ENCODE assay signal across 18 cellular contexts in the genomic region with DNA sequence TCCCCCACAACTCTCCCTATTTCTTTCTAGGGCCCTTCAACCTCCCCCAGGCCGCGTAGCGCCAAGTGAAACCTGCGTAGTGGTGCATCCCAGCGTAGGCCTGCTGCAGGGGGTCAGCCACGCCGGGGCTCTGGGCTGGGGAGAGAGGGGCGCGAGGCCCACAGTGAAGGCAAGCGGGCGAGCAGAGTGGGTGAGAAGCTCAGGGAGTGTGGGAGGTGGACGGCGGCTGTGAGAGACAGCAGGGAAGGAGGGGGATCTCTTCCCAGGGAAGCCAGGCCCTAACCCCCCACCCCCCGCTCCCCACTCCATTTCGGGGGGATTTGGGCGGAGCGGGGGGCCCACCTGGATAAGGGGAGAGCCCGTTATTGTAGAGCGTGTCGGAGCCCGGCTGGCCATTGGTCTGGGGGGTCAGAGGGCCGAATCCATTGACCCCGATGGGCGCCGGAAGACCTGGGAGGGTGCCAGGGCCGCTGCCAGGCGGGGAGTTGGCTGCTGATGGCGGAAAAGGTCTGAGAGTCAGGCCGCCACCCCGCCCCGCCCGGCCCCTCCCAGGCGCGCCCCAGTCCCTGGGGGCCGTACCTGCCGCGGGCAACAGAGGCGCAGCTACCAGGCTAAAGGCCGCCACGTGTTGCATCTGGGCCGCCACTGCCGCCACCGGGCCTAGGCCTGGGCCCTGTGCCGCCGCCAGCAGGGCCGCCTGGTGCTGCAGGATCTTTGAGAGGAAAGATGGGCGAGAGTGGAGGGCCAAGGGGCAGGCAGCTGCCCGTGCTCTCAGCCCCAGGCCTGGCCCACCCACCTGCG. TPM values are rescaled to one million over a fixed set of nuclear protein-coding genes. Genes with fewer than 3 reads are reported as not detected.
DNase-seq lines count a peak whose midpoint lies in the region; ATAC-seq, FAIRE-seq and TF ChIP-seq lines count a peak whose summit lies in the region.
"Had no signal": no experiment of that assay in that cellular context is flagged by ENCODE, and none has a peak within 500 bp of the region (broad histone marks: within the 10 kb centered on the region; RNA-seq: fewer than 3 reads in every experiment).

No MANE protein-coding gene starts in this region.

- H3K4me1 ChIP-seq in SK-N-SH (ENCODE audit: control insufficient read depth in 1 of 2, insufficient read depth in 2 of 2, low read depth in 1 of 2, low read length in 1 of 2) = no peaks in the 10 kb centered on the region
- H3K4me1 ChIP-seq: A549 had no signal

- no peak for ATAC-seq in SK-N-SH treated with all-trans-retinoic acid at 6 μM for 48 hours
- ATAC-seq in stimulated activated naive CD8-positive, alpha-beta T cell treated with anti-CD3 and anti-CD28 coated beads, Interleukin-15, amount 100 ng/mL, for 72 hours = peak; percentile 48
- no peak for ATAC-seq in stimulated activated naive CD8-positive, alpha-beta T cell treated with anti-CD3 and anti-CD28 coated beads, Interleukin-15, Interleukin-2, amounts not matched to agents 100 U/mL and 50 U/mL, for 24 hours
- ATAC-seq in GM19035 (IDR thresholded peaks at IDR 0.05; ENCODE audit: unreplicated experiment) = no peak
- ATAC-seq: A549, HCT116 had no signal

- H2AFZ ChIP-seq in SK-N-SH (ENCODE audit: low read depth) = no peak overlapping the region

- H3K36me3 ChIP-seq in SK-N-SH (replicated peaks in 1 of 2; ENCODE audit: control insufficient read depth in 1 of 2, insufficient read depth in 2 of 2, low read length in 1 of 2) = no peaks in the 10 kb centered on the region

- no peak for FAIRE-seq in GM12891 (lab: Jason Lieb, UNC)
- FAIRE-seq: A549 had no signal

- WGBS in SK-N-SH (ENCODE audit: low lambda C conversion rate) = 82% methylated on average over 31 of the region's 49 CpGs

- peak overlapping the region in 1 of 2 donors; percentile 48 for H3K27ac Mint-ChIP-seq in stimulated activated naive CD8-positive, alpha-beta T cell treated with anti-CD3 and anti-CD28 coated beads, Interleukin-15, amount 100 ng/mL, for 72 hours
- peak overlapping the region; percentile 87 for H3K27ac Mint-ChIP-seq in nephron progenitor cell
- H3K27ac Mint-ChIP-seq: CD4-positive, alpha-beta T cell; IgD-negative memory B cell had no signal

- TF ChIP-seq RAD21 in SK-N-SH (IDR thresholded peaks at IDR 0.05; ENCODE audit: low read length) = no peak

- H3K4me2 ChIP-seq in SK-N-SH = no peak overlapping the region
- H3K4me2 ChIP-seq: A549 had no signal

- H3K4me3 Mint-ChIP-seq in stimulated activated naive CD8-positive, alpha-beta T cell treated with anti-CD3 and anti-CD28 coated beads, Interleukin-15, amount 100 ng/mL, for 72 hours = no peak overlapping the region
- H3K4me3 Mint-ChIP-seq in nephron progenitor cell = no peak overlapping the region
- H3K4me3 Mint-ChIP-seq: CD4-positive, alpha-beta T cell; IgD-negative memory B cell had no signal

- POLR2A ChIA-PET in SK-N-SH (lab: Yijun Ruan, JAX) = no interaction called here

- no peaks in the 10 kb centered on the region for H3K9me3 ChIP-seq in SK-N-SH
- H3K9me3 ChIP-seq: A549 had no signal

- TF ChIP-seq CTCF in SK-N-SH (IDR thresholded peaks at IDR 0.05) (no peak), nephron progenitor cell (IDR thresholded peaks at IDR 0.05) (no peak)

- no peaks in the 10 kb centered on the region for H3K36me3 Mint-ChIP-seq in nephron progenitor cell (ENCODE audit: low read depth)

- H3K9me2 ChIP-seq in SK-N-SH = no peaks in the 10 kb centered on the region

- H3K4me3 ChIP-seq in SK-N-SH (ENCODE audit: low read depth in 2 of 2, low read length in 1 of 2) = no peak overlapping the region
- H3K4me3 ChIP-seq: A549 had no signal

- H4K20me1 ChIP-seq in SK-N-SH (ENCODE audit: insufficient read depth) = no peaks in the 10 kb centered on the region

- no peak for TF ChIP-seq EP300 in SK-N-SH (IDR thresholded peaks at IDR 0.05; ENCODE audit: borderline replicate concordance in 1 of 2, low read depth in 1 of 2, low read length in 1 of 2)

- no peaks in the 10 kb centered on the region; the same call in 1 of the 2 replicates for H3K27me3 ChIP-seq in SK-N-SH (ENCODE audit: insufficient read depth)

- no peaks in the 10 kb centered on the region for H3K79me2 ChIP-seq in SK-N-SH (ENCODE audit: insufficient read depth)

- no peaks in the 10 kb centered on the region for H3K27me3 Mint-ChIP-seq in stimulated activated naive CD8-positive, alpha-beta T cell treated with anti-CD3 and anti-CD28 coated beads, Interleukin-15, amount 100 ng/mL, for 72 hours
- H3K27me3 Mint-ChIP-seq in nephron progenitor cell (ENCODE audit: low read depth, poor library complexity) = peaks cover 40% of the 10 kb centered on the region
- H3K27me3 Mint-ChIP-seq: CD4-positive, alpha-beta T cell; IgD-negative memory B cell had no signal

- H3K27ac ChIP-seq in SK-N-SH (ENCODE audit: low read depth in 2 of 2, low read length in 1 of 2) = no peak overlapping the region
- H3K27ac ChIP-seq: 22Rv1, A549, C4-2B had no signal

- H3F3A ChIP-seq in SK-N-SH (replicated peaks; ENCODE audit: insufficient read depth) = no peaks in the 10 kb centered on the region

- H3K4me1 Mint-ChIP-seq in stimulated activated naive CD8-positive, alpha-beta T cell treated with anti-CD3 and anti-CD28 coated beads, Interleukin-15, amount 100 ng/mL, for 72 hours = no peaks in the 10 kb centered on the region
- peaks cover 19% of the 10 kb centered on the region for H3K4me1 Mint-ChIP-seq in nephron progenitor cell
- H3K4me1 Mint-ChIP-seq: IgD-negative memory B cell had no signal

- H3K9ac ChIP-seq in SK-N-SH = no peak overlapping the region

- CTCF ChIA-PET in SK-N-SH (lab: Yijun Ruan, JAX) = interaction anchor here (1.0 to 1.7 kb wide), 2 partner anchors 16 to 17 kb away, joined by 3 to 5 read pairs; partner anchors contain the start of gene PARP6

- TF ChIP-seq POLR2A in GM12891 (IDR thresholded peaks at IDR 0.05; ENCODE audit: low read depth, low read length) = no peak

- peak; percentile 23 for DNase-seq in SK-N-SH
- no peak for DNase-seq in stimulated activated naive CD8-positive, alpha-beta T cell treated with anti-CD3 and anti-CD28 coated beads, Interleukin-15, amount 100 ng/mL, for 72 hours
- DNase-seq in stimulated activated naive CD8-positive, alpha-beta T cell treated with anti-CD3 and anti-CD28 coated beads, Interleukin-15, Interleukin-2, amounts not matched to agents 100 U/mL and 50 U/mL, for 24 hours = no peak
- DNase-seq in nephron progenitor cell = no peak
- DNase-seq in GM12891 (ENCODE audit: insufficient read length, low spot score) = no peak
- no peak for DNase-seq in epidermal melanocyte (ENCODE audit: insufficient read length, low spot score)
- DNase-seq: AML-193; CD4-positive, alpha-beta T cell; DMS153; DMS79; GDM1 had no signal

- no peaks in the 10 kb centered on the region for H3K9me3 Mint-ChIP-seq in stimulated activated naive CD8-positive, alpha-beta T cell treated with anti-CD3 and anti-CD28 coated beads, Interleukin-15, amount 100 ng/mL, for 72 hours
- H3K9me3 Mint-ChIP-seq in nephron progenitor cell = no peaks in the 10 kb centered on the region
- H3K9me3 Mint-ChIP-seq: CD4-positive, alpha-beta T cell; IgD-negative memory B cell had no signal

TF ChIP-seq in SK-N-SH, 30 proteins besides CTCF, POLR2A, EP300 and RAD21 (continues in another document):
- TF ChIP-seq YY1 (IDR thresholded peaks at IDR 0.05; ENCODE audit: low read depth) = no peak
- no peak for TF ChIP-seq SIN3A (IDR thresholded peaks at IDR 0.05; ENCODE audit: borderline replicate concordance, low read depth, low read length)
- no peak for TF ChIP-seq SMC3 (IDR thresholded peaks at IDR 0.05; ENCODE audit: low read depth, low read length)

TF ChIP-seq in SK-N-SH treated with all-trans-retinoic acid at 6 μM for 48 hours, 23 proteins besides CTCF, POLR2A, EP300 and RAD21 (continues in another document):
- TF ChIP-seq, protein P1, sequence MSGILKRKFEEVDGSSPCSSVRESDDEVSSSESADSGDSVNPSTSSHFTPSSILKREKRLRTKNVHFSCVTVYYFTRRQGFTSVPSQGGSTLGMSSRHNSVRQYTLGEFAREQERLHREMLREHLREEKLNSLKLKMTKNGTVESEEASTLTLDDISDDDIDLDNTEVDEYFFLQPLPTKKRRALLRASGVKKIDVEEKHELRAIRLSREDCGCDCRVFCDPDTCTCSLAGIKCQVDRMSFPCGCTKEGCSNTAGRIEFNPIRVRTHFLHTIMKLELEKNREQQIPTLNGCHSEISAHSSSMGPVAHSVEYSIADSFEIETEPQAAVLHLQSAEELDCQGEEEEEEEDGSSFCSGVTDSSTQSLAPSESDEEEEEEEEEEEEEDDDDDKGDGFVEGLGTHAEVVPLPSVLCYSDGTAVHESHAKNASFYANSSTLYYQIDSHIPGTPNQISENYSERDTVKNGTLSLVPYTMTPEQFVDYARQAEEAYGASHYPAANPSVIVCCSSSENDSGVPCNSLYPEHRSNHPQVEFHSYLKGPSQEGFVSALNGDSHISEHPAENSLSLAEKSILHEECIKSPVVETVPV (CRISPR knock-in tag; IDR thresholded peaks at IDR 0.05) = no peak

TF ChIP-seq in GM12891, 5 proteins besides CTCF, POLR2A, EP300 and RAD21:
- TF ChIP-seq POU2F2 (IDR thresholded peaks at IDR 0.05; ENCODE audit: low read depth, low read length) (no peak), TAF1 (IDR thresholded peaks at IDR 0.05; ENCODE audit: low read depth, low read length) (no peak), SPI1 (IDR thresholded peaks at IDR 0.05; ENCODE audit: low read depth, low read length) (no peak), POLR2AphosphoS5 (IDR thresholded peaks at IDR 0.05; ENCODE audit: low read depth, low read length) (no peak), PAX5 (IDR thresholded peaks at IDR 0.05; ENCODE audit: insufficient read depth, low read length, severe bottlenecking) (no peak)

RNA-seq across cellular contexts. Expression of gene PARP6, which starts 16.6 kb away (rescaled TPM):
- 57.7 and 76.6 TPM in 2 replicates for polyA plus RNA-seq in SK-N-SH (2012; rRNA removed)
- polyA plus RNA-seq in SK-N-SH (2012; cell fraction: cytosol; rRNA removed) = 35.6 and 38.4 TPM in 2 replicates
- polyA plus RNA-seq in SK-N-SH (2012; cell fraction: nucleus; rRNA removed) = 290 and 367 TPM in 2 replicates
- 32.6 TPM for polyA plus RNA-seq in GM12891 (2012; ENCODE audit: low read depth, missing spikeins)

RNA-seq across cellular contexts. Expression of gene CELF6, which starts 31.0 kb away (rescaled TPM):
- 0.20 and 0.29 TPM in 2 replicates for polyA plus RNA-seq in SK-N-SH (2012; rRNA removed)
- 0.12 and 0.14 TPM in 2 replicates for polyA plus RNA-seq in SK-N-SH (2012; cell fraction: cytosol; rRNA removed)
- polyA plus RNA-seq in SK-N-SH (2012; cell fraction: nucleus; rRNA removed) = 2.3 and 3.0 TPM in 2 replicates
- 0.31 TPM for polyA plus RNA-seq in GM12891 (2012; ENCODE audit: low read depth, missing spikeins)

RNA-seq across cellular contexts. Expression of gene PKM, which starts 58.0 kb away (rescaled TPM):
- 1,453 and 1,539 TPM in 2 replicates for polyA plus RNA-seq in SK-N-SH (2012; rRNA removed)
- polyA plus RNA-seq in SK-N-SH (2012; cell fraction: cytosol; rRNA removed) = 1,382 and 1,692 TPM in 2 replicates
- 1,500 and 1,629 TPM in 2 replicates for polyA plus RNA-seq in SK-N-SH (2012; cell fraction: nucleus; rRNA removed)
- 1,892 TPM for polyA plus RNA-seq in GM12891 (2012; ENCODE audit: low read depth, missing spikeins)
